In genomic region chr2:201057715-201058248, GRCh38 we compare ENCODE assay signal across 13 cellular contexts. TPM values are rescaled to one million over a fixed set of nuclear protein-coding genes. Genes with fewer than 3 reads are reported as not detected.
DNase-seq lines count a peak whose midpoint lies in the region; ATAC-seq, FAIRE-seq and TF ChIP-seq lines count a peak whose summit lies in the region.
"Had no signal": no experiment of that assay in that cellular context is flagged by ENCODE, and none has a peak within 500 bp of the region (broad histone marks: within the 10 kb centered on the region; RNA-seq: fewer than 3 reads in every experiment).

No MANE protein-coding gene starts in this region.

- H4K91ac ChIP-seq in IMR-90 (ENCODE audit: insufficient read depth, low read depth, low read length): no peak overlapping the region

- H3K4me3 ChIP-seq in IMR-90 (ENCODE audit: insufficient read depth, low read depth, low read length) (no peak overlapping the region), K562 (no peak overlapping the region), mucosa of descending colon (no peak overlapping the region)
- H3K4me3 ChIP-seq: lung had no signal

- FAIRE-seq in K562 (lab: Jason Lieb, UNC): no peak

- H2AK9ac ChIP-seq in IMR-90 (replicated peaks; ENCODE audit: low read depth, low read length, poor library complexity): no peak overlapping the region

- H2AK5ac ChIP-seq in IMR-90 (ENCODE audit: low read depth, low read length): no peak overlapping the region

- TF ChIP-seq RAD21 in IMR-90 (IDR thresholded peaks at IDR 0.05; ENCODE audit: low read length) (no peak), K562 (CRISPR knock-in tag; conservative IDR thresholded peaks at IDR 0.05 in 1 of 2, IDR thresholded peaks at IDR 0.05 in 1 of 2) (no peak)

- H3K4me1 ChIP-seq in IMR-90 (ENCODE audit: control insufficient read depth, insufficient read depth, low read length): peaks cover 2% of the 10 kb centered on the region
- peaks cover 14 to 36% of the 10 kb centered on the region in 2 experiments for H3K4me1 ChIP-seq in K562 (replicated peaks in 1 of 2; ENCODE audit: control insufficient read depth in 2 of 2, insufficient read depth in 2 of 2, low read length in 2 of 2)
- peaks cover 17% of the 10 kb centered on the region for H3K4me1 ChIP-seq in mucosa of descending colon (ENCODE audit: low read depth)

- H3K36me3 ChIP-seq in IMR-90 (ENCODE audit: control insufficient read depth, insufficient read depth, low read length) (peaks cover 1% of the 10 kb centered on the region; the same call in 1 of the 2 replicates), K562 (ENCODE audit: control insufficient read depth, insufficient read depth, low read length) (peaks cover 49% of the 10 kb centered on the region), mucosa of descending colon (ENCODE audit: low read depth) (no peaks in the 10 kb centered on the region)

- H3K9me1 ChIP-seq in IMR-90 (ENCODE audit: insufficient read depth, low read length): peaks cover 4% of the 10 kb centered on the region
- no peaks in the 10 kb centered on the region for H3K9me1 ChIP-seq in K562 (ENCODE audit: control insufficient read depth, insufficient read depth, low read length)

- no peaks in the 10 kb centered on the region for H3K27me3 ChIP-seq in IMR-90 (ENCODE audit: control insufficient read depth, insufficient read depth, low read length)
- H3K27me3 ChIP-seq in K562 (ENCODE audit: control insufficient read depth in 2 of 2, insufficient read depth in 2 of 2, low read length in 2 of 2): no peaks in the 10 kb centered on the region

- H2BK120ac ChIP-seq in IMR-90 (ENCODE audit: low read depth, low read length): no peak overlapping the region

- no peak overlapping the region for H3K9ac ChIP-seq in IMR-90 (ENCODE audit: low read depth, low read length)
- no peak overlapping the region for H3K9ac ChIP-seq in K562 (ENCODE audit: insufficient read depth in 1 of 2, low read depth in 2 of 2, low read length in 2 of 2)

- H3K27ac ChIP-seq in 22Rv1 (0 out of 2 replicates have a peak overlapping the region, but pooled peaks have one; percentile 14), IMR-90 (ENCODE audit: insufficient read depth, low read length) (no peak overlapping the region), K562 (ENCODE audit: extremely low read depth, low read depth, low read length) (no peak overlapping the region)

- dilution Hi-C loops in IMR-90 (cut with HindIII; ENCODE audit: low sequenced_read_pairs, unreplicated experiment): no loop called here

- intact Hi-C loops in IMR-90 (cut with micrococcal nuclease) (no loop called here), K562 (cut with micrococcal nuclease) (no loop called here), mucosa of descending colon (cut with DNase I, micrococcal nuclease) (no loop called here)

- H3K23ac ChIP-seq in IMR-90 (ENCODE audit: low read depth, low read length): peak overlapping the region; percentile 44; the same call in 1 of the 2 replicates

- H2BK20ac ChIP-seq in IMR-90 (ENCODE audit: low read depth, low read length): no peak overlapping the region

- H3K56ac ChIP-seq in IMR-90 (ENCODE audit: extremely low read depth, insufficient read depth, low read length): no peak overlapping the region

- no peak for ATAC-seq in IMR-90 (ENCODE audit: low read depth)
- ATAC-seq in K562: no peak
- peak; percentile 16 for ATAC-seq in mucosa of descending colon

- in situ Hi-C loops in IMR-90 (cut with MboI; ENCODE audit: low sequenced_read_pairs): no loop called here
- in situ Hi-C loops in K562 (cut with MboI): no loop called here

- H2BK5ac ChIP-seq in IMR-90 (ENCODE audit: low read depth, low read length, poor library complexity, severe bottlenecking): no peak overlapping the region

- DNase-seq in IMR-90 (no peak), K562 (ENCODE audit: extremely low read depth in 1 of 4, low spot score in 3 of 4) (no peak), mucosa of descending colon (no peak), activated gamma-delta T cell treated with Interleukin-2 at 50 U/mL for 16 hours (no peak), NCI-H748 (lab: John Stamatoyannopoulos, UW; ENCODE audit: unreplicated experiment) (no peak), NCI-H510A treated with DMSO at 0.1 percent for 48 hours (lab: John Stamatoyannopoulos, UW) (no peak), middle frontal gyrus (ENCODE audit: extremely low spot score, low spot score) (no peak)
- DNase-seq: activated B cell treated with CpG ODN at 0.5 μM for 24 hours, cerebellar nuclear complex, NCI-H2081 treated with DMSO at 0.1 percent for 48 hours, posterior cingulate gyrus had no signal

- H4K5ac ChIP-seq in IMR-90 (ENCODE audit: low read depth, low read length): no peak overlapping the region; the same call in 1 of the 2 replicates

- CTCF ChIA-PET in IMR-90 (lab: Yijun Ruan, JAX) (no interaction called here), K562 (lab: Yijun Ruan, JAX; ENCODE audit: low intra/inter-chr PET ratio) (no interaction called here)

- TF ChIP-seq POLR2A in IMR-90 (IDR thresholded peaks at IDR 0.05; ENCODE audit: low read depth, low read length) (no peak), K562 (conservative IDR thresholded peaks at IDR 0.05) (no peak)

- peaks cover 88% of the 10 kb centered on the region for H3K79me2 ChIP-seq in K562 (ENCODE audit: control insufficient read depth, insufficient read depth, low read length)

- WGBS in IMR-90 (ENCODE audit: extremely low coverage in 2 of 2, insufficient read length in 1 of 2), 2 experiments: 57% methylated on average over 1 of the region's 4 CpGs; no CpG with 5 or more reads in 1 of the 2 experiments
- WGBS in K562 (ENCODE audit: insufficient coverage, low coverage, missing lambda C conversion rate): 42% methylated on average over 4 of the region's 4 CpGs

- no peak overlapping the region for H3K14ac ChIP-seq in IMR-90 (replicated peaks; ENCODE audit: low read depth, low read length)

- POLR2A ChIA-PET in IMR-90 (lab: Charles Lee; ENCODE audit: unreplicated experiment) (no interaction called here), K562 (lab: Yijun Ruan, JAX) (no interaction called here)

- BruUV-seq in IMR-90 (replicated peaks; lab: Mats Ljungman, UMichigan): no TSS peak
- BruUV-seq in K562 (replicated peaks; lab: Mats Ljungman, UMichigan): no TSS peak

- no peak for TF ChIP-seq EP300 in K562 (IDR thresholded peaks at IDR 0.05; ENCODE audit: low read length)

- H2AFZ ChIP-seq in IMR-90 (replicated peaks; ENCODE audit: low read length, poor library complexity) (no peak overlapping the region), K562 (ENCODE audit: low read depth, low read length) (no peak overlapping the region)

- H3K79me1 ChIP-seq in IMR-90 (ENCODE audit: low read depth in 1 of 2, low read length in 2 of 2): peaks cover 33 to 66% of the 10 kb centered on the region in 2 experiments

- H3K9me3 ChIP-seq in IMR-90 (ENCODE audit: control insufficient read depth, insufficient read depth, low read length) (no peaks in the 10 kb centered on the region), K562 (replicated peaks; ENCODE audit: control insufficient read depth, insufficient read depth, low read depth, low read length) (no peaks in the 10 kb centered on the region), mucosa of descending colon (no peaks in the 10 kb centered on the region)

- H4K20me1 ChIP-seq in IMR-90 (ENCODE audit: insufficient read depth, low read length) (peaks cover 9% of the 10 kb centered on the region; the same call in 1 of the 2 replicates), K562 (replicated peaks; ENCODE audit: control insufficient read depth, insufficient read depth, low read length) (no peaks in the 10 kb centered on the region)

- H3K4ac ChIP-seq in IMR-90 (ENCODE audit: low read depth, low read length): no peak overlapping the region

- H2BK15ac ChIP-seq in IMR-90 (ENCODE audit: low read depth, low read length): no peak overlapping the region

- no peak overlapping the region for H3K18ac ChIP-seq in IMR-90 (ENCODE audit: low read depth, low read length)

- no peak overlapping the region for H3K4me2 ChIP-seq in IMR-90 (ENCODE audit: low read depth, low read length)
- no peak overlapping the region for H3K4me2 ChIP-seq in K562 (ENCODE audit: insufficient read depth, low read length)

- H4K8ac ChIP-seq in IMR-90 (ENCODE audit: low read depth in 2 of 2, low read length in 2 of 2): no peak overlapping the region

- TF ChIP-seq CTCF in 22Rv1 (IDR thresholded peaks at IDR 0.05) (no peak), IMR-90 (conservative IDR thresholded peaks at IDR 0.05; ENCODE audit: low read depth, low read length) (no peak), K562 (IDR thresholded peaks at IDR 0.05 in 2 of 3, conservative IDR thresholded peaks at IDR 0.05 in 1 of 3; ENCODE audit: insufficient read depth in 2 of 3, low read depth in 1 of 3, low read length in 3 of 3) (no peak), mucosa of descending colon (IDR thresholded peaks at IDR 0.05) (no peak)

RNA-seq across cellular contexts. Expression of gene HYCC2, which starts 13.7 kb away (rescaled TPM):
- total RNA-seq in IMR-90 (2012; rRNA removed) (9.1 and 10.0 TPM in 2 replicates), K562 (2014; rRNA removed) (5.4 TPM in 2 replicates), K562 (2014; rRNA removed; fragmentation: Illumina TruSeq; extraction: Trizol) (15.6 and 16.9 TPM in 2 replicates), K562 (2015; rRNA removed; fragmentation: Illumina TruSeq; extraction: Trizol) (11.1 and 12.8 TPM in 2 replicates), K562 (2021) (18.9 and 20.0 TPM in 2 replicates), mucosa of descending colon (10 to 100 TPM; 33.2 to 55.6 (median 48.2) TPM)
- polyA plus RNA-seq in IMR-90 (2012; rRNA removed) (1.7 and 2.2 TPM in 2 replicates), K562 (2011; rRNA removed) (12.2 and 14.9 TPM in 2 replicates), K562 (2014; fragmentation: Illumina TruSeq; extraction: Trizol) (6.3 and 8.5 TPM in 2 replicates), K562 (2014; fragmentation: Nextera tagmentation; extraction: Ambion mirVana) (1 to 10 TPM; 7.5 to 9.8 TPM), K562 (2014; rRNA removed) (5.2 and 5.5 TPM in 2 replicates)
- polyA plus RNA-seq in IMR-90 (2012; cell fraction: cytosol; rRNA removed): 0.30 and 0.34 TPM in 2 replicates
- polyA plus RNA-seq in IMR-90 (2012; cell fraction: nucleus; rRNA removed; ENCODE audit: low replicate concordance): 0.91 and 5.4 TPM in 2 replicates
- 36.2 and 109 TPM in 2 replicates for total RNA-seq in K562 (2011; cell fraction: chromatin; rRNA removed; ENCODE audit: low replicate concordance)
- total RNA-seq in K562 (2011; cell fraction: nucleolus; rRNA removed): 18.8 and 22.1 TPM in 2 replicates
- 55.3 and 96.3 TPM in 2 replicates for total RNA-seq in K562 (2011; cell fraction: nucleoplasm; rRNA removed)
- polyA plus RNA-seq in K562 (2011; cell fraction: cytosol; rRNA removed): 2.4 and 4.6 TPM in 2 replicates
- 12.1 and 15.4 TPM in 2 replicates for polyA plus RNA-seq in K562 (2011; cell fraction: nucleus; rRNA removed)
- polyA plus RNA-seq in K562 (2012): 3.8 TPM in 2 replicates
- polyA minus RNA-seq in K562 (2011; rRNA and poly(A)+ RNA removed): 33.9 and 39.3 TPM in 2 replicates
- 8.9 and 12.0 TPM in 2 replicates for polyA minus RNA-seq in K562 (2011; cell fraction: cytosol; rRNA and poly(A)+ RNA removed)
- 23.7 and 39.7 TPM in 2 replicates for polyA minus RNA-seq in K562 (2011; cell fraction: nucleus; rRNA and poly(A)+ RNA removed)

RNA-seq across cellular contexts. Expression of gene NDUFB3, which starts 14.0 kb away (rescaled TPM):
- total RNA-seq in IMR-90 (2012; rRNA removed) (41.0 and 105 TPM in 2 replicates), K562 (2014; rRNA removed) (116 and 156 TPM in 2 replicates), K562 (2014; rRNA removed; fragmentation: Illumina TruSeq; extraction: Trizol) (202 and 209 TPM in 2 replicates), K562 (2015; rRNA removed; fragmentation: Illumina TruSeq; extraction: Trizol) (138 and 152 TPM in 2 replicates), K562 (2021) (127 and 142 TPM in 2 replicates), mucosa of descending colon (100 to 1,000 TPM; 100 to 145 (median 134) TPM)
- polyA plus RNA-seq in IMR-90 (2012; rRNA removed) (87.0 and 98.7 TPM in 2 replicates), K562 (2011; rRNA removed) (121 and 152 TPM in 2 replicates), K562 (2014; fragmentation: Illumina TruSeq; extraction: Trizol) (126 and 130 TPM in 2 replicates), K562 (2014; fragmentation: Nextera tagmentation; extraction: Ambion mirVana) (100 to 1,000 TPM; 679 to 786 TPM), K562 (2014; rRNA removed) (230 and 235 TPM in 2 replicates)
- polyA plus RNA-seq in IMR-90 (2012; cell fraction: cytosol; rRNA removed): 10.7 and 24.8 TPM in 2 replicates
- polyA plus RNA-seq in IMR-90 (2012; cell fraction: nucleus; rRNA removed; ENCODE audit: low replicate concordance): 1.6 and 15.7 TPM in 2 replicates
- 4.1 and 9.5 TPM in 2 replicates for total RNA-seq in K562 (2011; cell fraction: chromatin; rRNA removed; ENCODE audit: low replicate concordance)
- total RNA-seq in K562 (2011; cell fraction: nucleolus; rRNA removed): 6.4 and 7.8 TPM in 2 replicates
- 11.7 and 11.8 TPM in 2 replicates for total RNA-seq in K562 (2011; cell fraction: nucleoplasm; rRNA removed)
- polyA plus RNA-seq in K562 (2011; cell fraction: cytosol; rRNA removed): 21.4 and 72.0 TPM in 2 replicates
- polyA plus RNA-seq in K562 (2011; cell fraction: nucleus; rRNA removed): 13.2 and 33.7 TPM in 2 replicates
- 97.7 and 221 TPM in 2 replicates for polyA plus RNA-seq in K562 (2012)
- polyA minus RNA-seq in K562 (2011; rRNA and poly(A)+ RNA removed): 53.1 and 53.6 TPM in 2 replicates
- polyA minus RNA-seq in K562 (2011; cell fraction: cytosol; rRNA and poly(A)+ RNA removed): 14.2 and 17.0 TPM in 2 replicates
- polyA minus RNA-seq in K562 (2011; cell fraction: nucleus; rRNA and poly(A)+ RNA removed): 4.7 and 12.2 TPM in 2 replicates

RNA-seq across cellular contexts. Expression of gene CFLAR, which starts 58.2 kb away (rescaled TPM):
- total RNA-seq in IMR-90 (2012; rRNA removed) (48.3 and 59.9 TPM in 2 replicates), K562 (2014; rRNA removed) (46.0 and 48.6 TPM in 2 replicates), K562 (2014; rRNA removed; fragmentation: Illumina TruSeq; extraction: Trizol) (73.6 and 95.3 TPM in 2 replicates), K562 (2015; rRNA removed; fragmentation: Illumina TruSeq; extraction: Trizol) (32.9 and 39.4 TPM in 2 replicates), K562 (2021) (66.4 and 78.4 TPM in 2 replicates), mucosa of descending colon (100 to 1,000 TPM; 161 to 171 (median 166) TPM)
- polyA plus RNA-seq in IMR-90 (2012; rRNA removed) (23.8 and 29.2 TPM in 2 replicates), K562 (2011; rRNA removed) (55.5 and 102 TPM in 2 replicates), K562 (2014; fragmentation: Illumina TruSeq; extraction: Trizol) (54.0 and 55.1 TPM in 2 replicates), K562 (2014; fragmentation: Nextera tagmentation; extraction: Ambion mirVana) (10 to 100 TPM; 27.5 to 30.3 TPM), K562 (2014; rRNA removed) (45.6 and 55.9 TPM in 2 replicates)
- polyA plus RNA-seq in IMR-90 (2012; cell fraction: cytosol; rRNA removed): 8.6 and 21.0 TPM in 2 replicates
- polyA plus RNA-seq in IMR-90 (2012; cell fraction: nucleus; rRNA removed; ENCODE audit: low replicate concordance): 32.8 and 76.8 TPM in 2 replicates
- 362 and 472 TPM in 2 replicates for total RNA-seq in K562 (2011; cell fraction: chromatin; rRNA removed; ENCODE audit: low replicate concordance)
- 167 and 172 TPM in 2 replicates for total RNA-seq in K562 (2011; cell fraction: nucleolus; rRNA removed)
- 230 and 255 TPM in 2 replicates for total RNA-seq in K562 (2011; cell fraction: nucleoplasm; rRNA removed)
- 42.6 and 44.2 TPM in 2 replicates for polyA plus RNA-seq in K562 (2011; cell fraction: cytosol; rRNA removed)
- polyA plus RNA-seq in K562 (2011; cell fraction: nucleus; rRNA removed): 65.0 and 100 TPM in 2 replicates
- 48.8 and 58.4 TPM in 2 replicates for polyA plus RNA-seq in K562 (2012)
- polyA minus RNA-seq in K562 (2011; rRNA and poly(A)+ RNA removed): 142 and 164 TPM in 2 replicates
- polyA minus RNA-seq in K562 (2011; cell fraction: cytosol; rRNA and poly(A)+ RNA removed): 41.0 and 53.7 TPM in 2 replicates
- polyA minus RNA-seq in K562 (2011; cell fraction: nucleus; rRNA and poly(A)+ RNA removed): 135 and 142 TPM in 2 replicates
